Comparison of ENCODE assay signal across 1 cellular context in genomic region chr3:58016710-58017109, GRCh38.
TF ChIP-seq lines count a peak whose summit lies in the region.

No MANE protein-coding gene starts in this region.

TF ChIP-seq in GM23338, 12 proteins besides CTCF, POLR2A, EP300 and RAD21 (continued from another document):
- no peak for TF ChIP-seq ZNF462 (CRISPR knock-in tag; IDR thresholded peaks at IDR 0.05)
- TF ChIP-seq POLR2AphosphoS5 (IDR thresholded peaks at IDR 0.05; ENCODE audit: low read depth): no peak
- no peak for TF ChIP-seq CREB1 (CRISPR knock-in tag; IDR thresholded peaks at IDR 0.05; ENCODE audit: low read depth)
- no peak for TF ChIP-seq ETS1 (IDR thresholded peaks at IDR 0.05)
- no peak for TF ChIP-seq ZNF114 (CRISPR knock-in tag; IDR thresholded peaks at IDR 0.05)
- no peak for TF ChIP-seq REST (IDR thresholded peaks at IDR 0.05; ENCODE audit: unreplicated experiment)
- TF ChIP-seq STAT1 (IDR thresholded peaks at IDR 0.05; ENCODE audit: unreplicated experiment): no peak
- no peak for TF ChIP-seq ZNF331 (CRISPR knock-in tag; IDR thresholded peaks at IDR 0.05; ENCODE audit: low read depth)
- TF ChIP-seq NANOG (IDR thresholded peaks at IDR 0.05; ENCODE audit: borderline replicate concordance): no peak
- no peak for TF ChIP-seq EZH2 (IDR thresholded peaks at IDR 0.05; ENCODE audit: low read depth, unreplicated experiment)
